26 cellular contexts compared by ENCODE assay signal in genomic region chr12:37565112-37565511, GRCh38.
"Had no signal": no experiment of that assay in that cellular context is flagged by ENCODE, and none has a peak within 500 bp of the region (broad histone marks: within the 10 kb centered on the region; RNA-seq: fewer than 3 reads in every experiment).

No MANE protein-coding gene starts in this region.

- ATAC-seq: effector memory CD8-positive, alpha-beta T cell; gastrocnemius medialis; heart left ventricle; left lobe of liver; natural killer cell; psoas muscle; right cardiac atrium; stimulated activated memory B cell treated with anti-CD40 and anti-IgM and Interleukin-4, amounts not matched to agents 10 μg/mL and 1 μg/mL and 100 μg/mL, for 72 hours; stimulated activated naive CD8-positive, alpha-beta T cell treated with anti-CD3 and anti-CD28 coated beads, Interleukin-15, Interleukin-2, amounts not matched to agents 100 U/mL and 50 U/mL, for 24 hours; upper lobe of right lung had no signal

- FAIRE-seq: endometrium, kidney had no signal

- DNase-seq: cortex of kidney; effector memory CD8-positive, alpha-beta T cell; foreskin fibroblast; gastrocnemius medialis; heart left ventricle; kidney; natural killer cell; occipital lobe; ovary; posterior cingulate gyrus; psoas muscle; right cardiac atrium; spleen; stimulated activated CD4-positive, alpha-beta T cell treated with anti-CD3 and anti-CD28 coated beads, Interleukin-4, amount 100 ng/mL, for 4 hours; stimulated activated naive CD8-positive, alpha-beta T cell treated with anti-CD3 and anti-CD28 coated beads, Interleukin-15, Interleukin-2, amounts not matched to agents 100 U/mL and 50 U/mL, for 24 hours; upper lobe of right lung; uterus had no signal

- H3K36me3 Mint-ChIP-seq: memory B cell; natural killer cell; stimulated activated memory B cell treated with anti-CD40 and anti-IgM and Interleukin-4, amounts not matched to agents 10 μg/mL and 1 μg/mL and 100 μg/mL, for 72 hours had no signal

- H3K4me2 ChIP-seq: hepatocyte had no signal

- H3K27ac Mint-ChIP-seq: effector memory CD8-positive, alpha-beta T cell; memory B cell; natural killer cell; stimulated activated memory B cell treated with anti-CD40 and anti-IgM and Interleukin-4, amounts not matched to agents 10 μg/mL and 1 μg/mL and 100 μg/mL, for 72 hours had no signal

- H3K27me3 Mint-ChIP-seq: effector memory CD8-positive, alpha-beta T cell; memory B cell; stimulated activated memory B cell treated with anti-CD40 and anti-IgM and Interleukin-4, amounts not matched to agents 10 μg/mL and 1 μg/mL and 100 μg/mL, for 72 hours had no signal

- H3K27me3 ChIP-seq: gastrocnemius medialis, heart left ventricle, hepatocyte, ovary, spleen, tibial nerve, upper lobe of right lung, uterus had no signal

- H3K4me3 ChIP-seq: gastrocnemius medialis, heart left ventricle, hepatocyte, lung, ovary, psoas muscle, skin epidermis, spleen, thoracic aorta, tibial nerve, upper lobe of right lung, uterus had no signal

- H3K36me3 ChIP-seq: gastrocnemius medialis, heart left ventricle, ovary, spleen, thoracic aorta, tibial nerve, upper lobe of right lung, uterus had no signal

- H3K4me3 Mint-ChIP-seq: effector memory CD8-positive, alpha-beta T cell; memory B cell; natural killer cell; stimulated activated memory B cell treated with anti-CD40 and anti-IgM and Interleukin-4, amounts not matched to agents 10 μg/mL and 1 μg/mL and 100 μg/mL, for 72 hours had no signal

- H2AFZ ChIP-seq: hepatocyte had no signal

- H3K9me3 ChIP-seq: gastrocnemius medialis, ovary, psoas muscle, thoracic aorta, upper lobe of right lung, uterus had no signal

- H3K79me2 ChIP-seq: hepatocyte had no signal

- H3K4me1 Mint-ChIP-seq: memory B cell; natural killer cell; stimulated activated memory B cell treated with anti-CD40 and anti-IgM and Interleukin-4, amounts not matched to agents 10 μg/mL and 1 μg/mL and 100 μg/mL, for 72 hours had no signal

- H3K4me1 ChIP-seq: gastrocnemius medialis, heart left ventricle, psoas muscle, spleen, tibial nerve, upper lobe of right lung, uterus had no signal

- H3K27ac ChIP-seq: gastrocnemius medialis, heart left ventricle, hepatocyte, ovary, psoas muscle, skin epidermis, spleen, thoracic aorta, tibial nerve, upper lobe of right lung, uterus had no signal
